ENCODE assay signal across 8 cellular contexts in the genomic region with DNA sequence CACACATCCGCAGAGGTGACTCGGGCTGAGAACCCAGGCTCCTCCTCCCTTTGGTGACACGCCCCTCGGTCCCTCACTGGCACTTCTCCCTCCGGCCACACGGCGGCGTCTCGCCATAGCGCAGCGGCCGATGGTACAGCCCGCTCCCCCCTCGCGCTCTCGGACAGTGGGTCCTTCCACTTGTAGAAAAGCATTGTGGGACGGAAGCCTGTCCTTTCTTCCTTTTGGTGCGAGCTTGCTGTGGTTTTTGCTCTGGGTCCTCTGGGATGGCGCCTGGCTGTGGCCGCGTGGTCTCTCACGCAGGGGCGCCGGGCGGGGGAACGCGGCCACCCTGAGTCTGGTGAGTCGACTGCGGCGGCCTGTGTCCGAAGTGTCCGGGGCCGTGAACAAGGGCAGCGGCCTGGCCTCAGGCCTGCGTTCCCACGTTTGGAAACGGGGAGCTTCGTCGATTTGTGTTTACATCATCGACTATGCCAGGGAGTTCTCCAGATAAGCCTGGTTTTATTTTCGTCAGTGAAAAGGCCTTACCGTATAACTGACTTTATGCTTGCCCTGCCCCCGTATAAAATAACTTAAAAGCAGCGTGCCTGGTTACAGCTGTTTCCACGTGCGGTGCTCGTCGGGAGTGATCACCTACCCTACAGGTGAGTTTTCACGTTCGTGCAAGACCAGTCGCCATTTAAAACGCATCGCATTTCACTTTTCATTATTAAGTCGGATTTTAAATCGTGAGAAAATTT.
DNase-seq lines count a peak whose midpoint lies in the region; ATAC-seq, FAIRE-seq and TF ChIP-seq lines count a peak whose summit lies in the region.

No MANE protein-coding gene starts in this region.

- peaks cover 18% of the 10 kb centered on the region for H3K4me1 Mint-ChIP-seq in progenitor cell of endocrine pancreas (ENCODE audit: low read depth)

- H3K27me3 ChIP-seq in adrenal gland (no peaks in the 10 kb centered on the region), heart left ventricle (no peaks in the 10 kb centered on the region)

- peaks cover 3% of the 10 kb centered on the region for H3K27me3 Mint-ChIP-seq in progenitor cell of endocrine pancreas

- H3K4me1 ChIP-seq in adrenal gland (replicated peaks in 1 of 2) (peaks cover 10 to 21% of the 10 kb centered on the region in 2 donors), heart left ventricle (peaks cover 0 to 30% (median 18%) of the 10 kb centered on the region in 12 donors)

- TF ChIP-seq CTCF in adrenal gland (IDR thresholded peaks at IDR 0.05) (peak; percentile 94 to 99 (median 99)), heart left ventricle (IDR thresholded peaks at IDR 0.05) (peak; percentile 88 to 99 (median 96)), progenitor cell of endocrine pancreas (IDR thresholded peaks at IDR 0.05; ENCODE audit: unreplicated experiment) (peak; percentile 97)

- ATAC-seq in HG02798 (IDR thresholded peaks at IDR 0.05; ENCODE audit: poor library complexity, unreplicated experiment) (peak; percentile 98), heart left ventricle (peak; percentile 88 to 95 (median 94))

- peak overlapping the region; percentile 98 for H3K27ac Mint-ChIP-seq in progenitor cell of endocrine pancreas

- DNase-seq in GM12892 (ENCODE audit: insufficient read length) (peak; percentile 68), NCI-H1417 (lab: John Stamatoyannopoulos, UW) (peak; percentile 74 to 86 (median 86)), SW480 (ENCODE audit: low spot score) (peak; percentile 89), adrenal gland (peak; percentile 90 to 97 (median 94)), heart left ventricle (peak; percentile 90 to 95 (median 92)), progenitor cell of endocrine pancreas (ENCODE audit: low spot score, unreplicated experiment) (peak; percentile 89), ureter (ENCODE audit: low spot score) (peak; percentile 95)

- H3K36me3 Mint-ChIP-seq in progenitor cell of endocrine pancreas (ENCODE audit: insufficient read depth) = peaks cover 20% of the 10 kb centered on the region

- peak; percentile 99 for FAIRE-seq in GM12892 (lab: Jason Lieb, UNC)

- H3K4me3 ChIP-seq in adrenal gland (peak overlapping the region; percentile 67 to 96 (median 81)), heart left ventricle (peak overlapping the region; percentile 76 to 98 (median 82))

- peak overlapping the region; percentile 97 for H3K4me3 Mint-ChIP-seq in progenitor cell of endocrine pancreas (ENCODE audit: low read depth)

- H3K27ac ChIP-seq in adrenal gland (peak overlapping the region in 4 of 5 donors; percentile 63 to 89 (median 75)), heart left ventricle (peak overlapping the region; percentile 72 to 92 (median 86))

- H3K9me3 Mint-ChIP-seq in progenitor cell of endocrine pancreas (ENCODE audit: low read depth) = peaks cover 4% of the 10 kb centered on the region

- TF ChIP-seq POLR2A in GM12892 (IDR thresholded peaks at IDR 0.05; ENCODE audit: low read depth, low read length) (peak; percentile 97), adrenal gland (IDR thresholded peaks at IDR 0.05) (peak; percentile 81 to 93), heart left ventricle (IDR thresholded peaks at IDR 0.05) (peak in 1 of 2 donors; percentile 79)

- H3K36me3 ChIP-seq in adrenal gland (replicated peaks in 1 of 2) (peaks cover 0 to 29% of the 10 kb centered on the region in 2 donors), heart left ventricle (peaks cover 0 to 43% (median 37%) of the 10 kb centered on the region in 9 donors)

- intact Hi-C loops in adrenal gland (cut with DNase I) = no loop called here
- intact Hi-C loops in heart left ventricle (cut with DNase I) = loop anchor here in 2 of 10 donors (5.0 to 10.0 kb wide), 2 partner anchors 256 to 574 kb away; a partner anchor contains a TSS

- H3K9me3 ChIP-seq in adrenal gland (replicated peaks in 1 of 3) (no peaks in the 10 kb centered on the region), heart left ventricle (peaks cover 0 to 6% (median 0%) of the 10 kb centered on the region in 12 donors)

- WGBS in adrenal gland, 4 donors = 0 to 2% (median 0%) methylated on average over 28 to 55 of the region's 55 CpGs
- 0% methylated on average over 30 to 55 of the region's 55 CpGs for WGBS in heart left ventricle, 4 donors

Comparison
In these comparisons a context has a peak if more than half of its experiments do, and no peak if none do; other contexts are left out.
1. Peak in every context shown above with its lines: DNase-seq, ATAC-seq, H3K4me3 ChIP-seq and H3K27ac ChIP-seq.